8 cellular contexts compared by ENCODE assay signal in genomic region chr3:4271834-4272233, GRCh38. TPM values are rescaled to one million over a fixed set of nuclear protein-coding genes. Genes with fewer than 3 reads are reported as not detected.
A peak's percentile ranks its signal among the peaks of the same experiment; 100 is the strongest.
DNase-seq lines count a peak whose midpoint lies in the region; ATAC-seq and TF ChIP-seq lines count a peak whose summit lies in the region.

No MANE protein-coding gene starts in this region.

- H3K9me3 ChIP-seq in left ventricle myocardium inferior (replicated peaks), result no peaks in the 10 kb centered on the region
- no peaks in the 10 kb centered on the region for H3K9me3 ChIP-seq in gastrocnemius medialis

- TF ChIP-seq POLR2A in gastrocnemius medialis (IDR thresholded peaks at IDR 0.05), result no peak

- TF ChIP-seq CTCF in left ventricle myocardium inferior (IDR thresholded peaks at IDR 0.05; ENCODE audit: borderline replicate concordance) (peak; percentile 57), gastrocnemius medialis (IDR thresholded peaks at IDR 0.05 in 4 of 5, conservative IDR thresholded peaks at IDR 0.05 in 1 of 5) (peak in 4 of 5 experiments; percentile 10 to 32 (median 20))

- no peaks in the 10 kb centered on the region for H3K27me3 ChIP-seq in left ventricle myocardium inferior (ENCODE audit: low read depth)
- no peaks in the 10 kb centered on the region for H3K27me3 ChIP-seq in gastrocnemius medialis

- H3K4me3 ChIP-seq in left ventricle myocardium inferior (no peak overlapping the region), gastrocnemius medialis (no peak overlapping the region)

- H3K27ac ChIP-seq in left ventricle myocardium inferior (replicated peaks) (no peak overlapping the region), gastrocnemius medialis (no peak overlapping the region)

- ATAC-seq in left cardiac atrium (no peak), gastrocnemius medialis (no peak), HG03159 (IDR thresholded peaks at IDR 0.05; ENCODE audit: unreplicated experiment) (no peak), HG02759 (IDR thresholded peaks at IDR 0.05; ENCODE audit: unreplicated experiment) (no peak)

- H3K4me1 ChIP-seq in left ventricle myocardium inferior (no peaks in the 10 kb centered on the region), gastrocnemius medialis (no peaks in the 10 kb centered on the region)

- no peaks in the 10 kb centered on the region for H3K36me3 ChIP-seq in left ventricle myocardium inferior
- H3K36me3 ChIP-seq in gastrocnemius medialis, result no peaks in the 10 kb centered on the region

- intact Hi-C loops in left ventricle myocardium inferior (cut with micrococcal nuclease) (no loop called here), left cardiac atrium (cut with DNase I) (no loop called here), gastrocnemius medialis (cut with DNase I; ENCODE audit: low total_unique reads) (no loop called here)

- DNase-seq in left ventricle myocardium inferior (no peak), left cardiac atrium (no peak), OCI-M1 (lab: John Stamatoyannopoulos, UW) (peak; percentile 76), fibroblast of peridontal ligament (ENCODE audit: extremely low read depth) (peak; percentile 51), gastrocnemius medialis (no peak), DMS153 treated with DMSO at 0.1 percent for 48 hours (lab: John Stamatoyannopoulos, UW; ENCODE audit: unreplicated experiment) (no peak)

- in situ Hi-C loops in gastrocnemius medialis (cut with MboI; ENCODE audit: low sequenced_read_pairs in 4 of 4), result loop anchor here in 1 of 4 donors (10.0 kb wide), 1 partner anchor 1067 kb away; no protein-coding TSS in a partner anchor

RNA-seq across cellular contexts. Expression of gene SETMAR, which starts 31.3 kb away (rescaled TPM):
- total RNA-seq in left ventricle myocardium inferior (16.6 TPM), left cardiac atrium (10 to 100 TPM; 12.3 to 12.9 TPM), gastrocnemius medialis (10 to 100 TPM in 1 of 4 donors, 1 to 10 TPM in 3; 3.7 to 10.4 (median 7.6) TPM)

Comparison
In these comparisons a context has a peak if more than half of its experiments do, and no peak if none do; other contexts are left out.
1. DNase-seq: peak in OCI-M1 (single experiment) and fibroblast of peridontal ligament (single experiment); none in left ventricle myocardium inferior (single experiment), left cardiac atrium (single experiment), gastrocnemius medialis (0 of 2) and DMS153 treated with DMSO at 0.1 percent for 48 hours (single experiment).